ENCODE assay signal across 13 cellular contexts in genomic region chr13:99018418-99019180, GRCh38. TPM values are rescaled to one million over a fixed set of nuclear protein-coding genes. Genes with fewer than 3 reads are reported as not detected.
DNase-seq lines count a peak whose midpoint lies in the region; ATAC-seq and TF ChIP-seq lines count a peak whose summit lies in the region.
"Had no signal": no experiment of that assay in that cellular context is flagged by ENCODE, and none has a peak within 500 bp of the region (broad histone marks: within the 10 kb centered on the region; RNA-seq: fewer than 3 reads in every experiment).

No MANE protein-coding gene starts in this region.

- H3K79me2 ChIP-seq in MM.1S (ENCODE audit: low read length) = no peaks in the 10 kb centered on the region

- H3K4me3 Mint-ChIP-seq in activated naive CD8-positive, alpha-beta T cell = no peak overlapping the region
- H3K4me3 Mint-ChIP-seq: endodermal cell had no signal

- peaks cover 74% of the 10 kb centered on the region for H3K4me1 Mint-ChIP-seq in activated naive CD8-positive, alpha-beta T cell (ENCODE audit: low read depth)
- H3K4me1 Mint-ChIP-seq: endodermal cell had no signal

- DNase-seq in activated naive CD4-positive, alpha-beta T cell treated with anti-CD3 and anti-CD28 coated beads, Interleukin-2, amount 50 U/mL, for 72 hours (ENCODE audit: low spot score in 2 of 2) = no peak
- no peak for DNase-seq in activated naive CD4-positive, alpha-beta T cell treated with Interleukin-2 at 50 U/mL for 16 hours
- DNase-seq in fibroblast of the aortic adventitia (ENCODE audit: low read depth) (peak; percentile 85), NCI-H526 (lab: John Stamatoyannopoulos, UW) (no peak), mucosa of gallbladder (ENCODE audit: low spot score) (no peak), MM.1S (no peak), superior temporal gyrus (ENCODE audit: extremely low spot score) (no peak)
- DNase-seq: activated CD4-positive, alpha-beta T cell treated with anti-CD3 and anti-CD28 coated beads, Interleukin-2, amount 50 U/mL, for 1 hour; endodermal cell; NCI-H1694 treated with DMSO at 0.1 percent for 48 hours; upper lobe of right lung had no signal

- no peak overlapping the region for H3K9ac ChIP-seq in MM.1S (ENCODE audit: low read length)

- H3K9me3 ChIP-seq in MM.1S (replicated peaks; ENCODE audit: insufficient read depth, low read length) = no peaks in the 10 kb centered on the region
- H3K9me3 ChIP-seq: upper lobe of right lung had no signal

- no peaks in the 10 kb centered on the region for H3K27me3 ChIP-seq in MM.1S (replicated peaks; ENCODE audit: insufficient read depth, low read length)
- H3K27me3 ChIP-seq: upper lobe of right lung had no signal

- TF ChIP-seq CTCF in fibroblast of the aortic adventitia (IDR thresholded peaks at IDR 0.05; ENCODE audit: insufficient read depth, low read length) (no peak), MM.1S (IDR thresholded peaks at IDR 0.05; ENCODE audit: low read length) (no peak)

- H3K4me2 ChIP-seq in MM.1S (ENCODE audit: low read depth, low read length) = no peak overlapping the region

- H3K36me3 Mint-ChIP-seq in activated naive CD4-positive, alpha-beta T cell treated with anti-CD3 and anti-CD28 coated beads, Interleukin-2, amount 50 U/mL, for 72 hours = peaks cover 0 to 29% of the 10 kb centered on the region in 2 donors
- H3K36me3 Mint-ChIP-seq in activated naive CD8-positive, alpha-beta T cell = peaks cover 9% of the 10 kb centered on the region

- peaks cover 0 to 4% of the 10 kb centered on the region in 2 donors for H3K9me3 Mint-ChIP-seq in activated naive CD4-positive, alpha-beta T cell treated with anti-CD3 and anti-CD28 coated beads, Interleukin-2, amount 50 U/mL, for 72 hours
- no peaks in the 10 kb centered on the region for H3K9me3 Mint-ChIP-seq in activated naive CD8-positive, alpha-beta T cell (ENCODE audit: low read depth)
- H3K9me3 Mint-ChIP-seq: endodermal cell had no signal

- no peaks in the 10 kb centered on the region for H3K9me2 ChIP-seq in MM.1S (replicated peaks; ENCODE audit: insufficient read depth, low read length)

- no peaks in the 10 kb centered on the region for H3K27me3 Mint-ChIP-seq in activated naive CD8-positive, alpha-beta T cell

- H3K4me3 ChIP-seq in fibroblast of the aortic adventitia (ENCODE audit: low read depth, low read length) (no peak overlapping the region), MM.1S (ENCODE audit: low read length) (no peak overlapping the region)
- H3K4me3 ChIP-seq: upper lobe of right lung had no signal

- H3K36me3 ChIP-seq in MM.1S (replicated peaks; ENCODE audit: insufficient read depth, low read length) = no peaks in the 10 kb centered on the region
- H3K36me3 ChIP-seq: upper lobe of right lung had no signal

- no peaks in the 10 kb centered on the region for H3K4me1 ChIP-seq in MM.1S (ENCODE audit: low read length)

- H3F3A ChIP-seq in MM.1S (ENCODE audit: insufficient read depth, low read length) = no peaks in the 10 kb centered on the region

- peak; percentile 81 to 84 for ATAC-seq in activated naive CD4-positive, alpha-beta T cell treated with anti-CD3 and anti-CD28 coated beads, Interleukin-2, amount 50 U/mL, for 72 hours
- ATAC-seq: upper lobe of right lung had no signal

- H3K27ac ChIP-seq in MM.1S (ENCODE audit: low read length) = no peak overlapping the region
- H3K27ac ChIP-seq: C4-2B, upper lobe of right lung had no signal

- no peaks in the 10 kb centered on the region for H4K20me1 ChIP-seq in MM.1S (ENCODE audit: insufficient read depth, low read length)

- peak overlapping the region in 1 of 2 donors; percentile 94 for H3K27ac Mint-ChIP-seq in activated naive CD4-positive, alpha-beta T cell treated with anti-CD3 and anti-CD28 coated beads, Interleukin-2, amount 50 U/mL, for 72 hours
- H3K27ac Mint-ChIP-seq in activated naive CD8-positive, alpha-beta T cell = peak overlapping the region; percentile 64
- H3K27ac Mint-ChIP-seq: endodermal cell had no signal

- no peak overlapping the region for H2AFZ ChIP-seq in MM.1S (ENCODE audit: low read length)

RNA-seq across cellular contexts. Expression of gene DOCK9, which starts 40.7 kb away (rescaled TPM):
- 10 to 100 TPM; 32.4 to 60.5 TPM for total RNA-seq in activated naive CD4-positive, alpha-beta T cell treated with anti-CD3 and anti-CD28 coated beads, Interleukin-2, amount 50 U/mL, for 72 hours
- total RNA-seq in fibroblast of the aortic adventitia (ENCODE audit: low replicate concordance) (10.8 and 28.1 TPM in 2 replicates), mucosa of gallbladder (72.2 TPM)
